ENCODE assay signal across 33 cellular contexts in the genomic region with DNA sequence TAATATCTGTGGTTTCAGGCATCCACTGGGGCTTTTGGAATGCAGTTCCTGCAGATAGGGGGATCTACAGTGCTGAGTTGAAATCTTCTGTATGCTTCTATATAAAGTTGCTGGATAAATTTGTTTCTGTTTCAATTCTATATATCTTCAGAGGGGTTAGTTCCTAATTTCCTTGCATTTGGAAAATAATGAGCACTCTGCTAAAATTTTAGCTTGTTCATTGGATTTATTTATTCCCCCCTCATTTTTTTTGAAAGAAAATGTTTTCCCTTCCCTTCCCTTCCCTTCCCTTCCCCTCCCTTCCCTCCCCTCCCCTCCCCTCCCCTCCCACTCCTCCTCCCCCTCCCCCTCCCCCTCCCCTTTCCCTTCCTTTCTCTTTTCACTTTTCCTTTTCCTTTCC.
"Had no signal": no experiment of that assay in that cellular context is flagged by ENCODE, and none has a peak within 500 bp of the region (broad histone marks: within the 10 kb centered on the region; RNA-seq: fewer than 3 reads in every experiment).

No MANE protein-coding gene starts in this region.

- H3K36me3 ChIP-seq: adrenal gland, ascending aorta, brain microvascular endothelial cell, breast epithelium, cardiac muscle cell had no signal

- H3K9me3 ChIP-seq: adrenal gland, ascending aorta, body of pancreas, breast epithelium had no signal

- H3K4me1 ChIP-seq: adrenal gland, ascending aorta, breast epithelium had no signal

- H3K27ac ChIP-seq: adrenal gland, ascending aorta, body of pancreas, brain microvascular endothelial cell, breast epithelium, cardiac muscle cell had no signal

- DNase-seq: activated effector memory CD4-positive, alpha-beta T cell treated with anti-CD3 and anti-CD28 coated beads, Interleukin-2, amount 50 U/mL, for 16 hours; activated effector memory CD4-positive, alpha-beta T cell treated with Interleukin-2 at 50 U/mL for 16 hours; activated gamma-delta T cell; activated gamma-delta T cell treated with Interleukin-2 at 50 U/mL for 16 hours; activated naive CD4-positive, alpha-beta T cell; activated naive CD4-positive, alpha-beta T cell treated with anti-CD3 and anti-CD28 coated beads for 36 hours; activated naive CD4-positive, alpha-beta T cell treated with anti-CD3 and anti-CD28 coated beads, Interleukin-2, amount 10 ng/mL, durations not matched to agents 7 days and 5 days; activated naive CD4-positive, alpha-beta T cell treated with anti-CD3 and anti-CD28 coated beads, Interleukin-2, amount 50 U/mL, for 16 hours; activated naive CD4-positive, alpha-beta T cell treated with Interleukin-2 at 50 U/mL for 16 hours; activated naive CD8-positive, alpha-beta T cell treated with anti-CD3 and anti-CD28 coated beads for 36 hours; activated naive CD8-positive, alpha-beta T cell treated with anti-CD3 and anti-CD28 coated beads, Interleukin-2, amount 10 ng/mL, durations not matched to agents 7 days and 5 days; activated naive CD8-positive, alpha-beta T cell treated with anti-CD3 and anti-CD28 coated beads, Interleukin-2, amount 50 U/mL, for 24 hours; activated T-cell treated with anti-CD3 and anti-CD28 coated beads, Interleukin-2, amount 50 U/mL, for 24 hours; activated T-cell treated with anti-CD3 and anti-CD28 coated beads, Interleukin-2, amount 50 U/mL, for 4 hours; activated T-cell treated with anti-CD3 and anti-CD28 coated beads, Interleukin-2, amount 50 U/mL, for 48 hours; activated T-cell treated with anti-CD3 and anti-CD28 coated beads, Interleukin-2, amount 50 U/mL, for 72 hours; adrenal gland; amniotic stem cell; amygdala; anterior cingulate cortex; aorta; body of pancreas; brain microvascular endothelial cell; caudate nucleus; central memory CD4-positive, alpha-beta T cell; cerebellar nuclear complex had no signal

- FAIRE-seq: astrocyte, bronchial epithelial cell had no signal

- ATAC-seq: activated naive CD4-positive, alpha-beta T cell treated with anti-CD3 and anti-CD28 coated beads, Interleukin-2, amount 50 U/mL, for 72 hours; activated naive CD8-positive, alpha-beta T cell treated with anti-CD3 and anti-CD28 coated beads, Interleukin-2, amount 50 U/mL, for 24 hours; activated T-cell treated with anti-CD3 and anti-CD28 coated beads, Interleukin-2, amount 50 U/mL, for 4 hours; activated T-cell treated with anti-CD3 and anti-CD28 coated beads, Interleukin-2, amount 50 U/mL, for 72 hours; activated T-helper 17 cell treated with anti-CD3 and anti-CD28 coated beads, Interleukin-2, amount 50 U/mL, for 72 hours; body of pancreas had no signal

- H3K27me3 ChIP-seq: adrenal gland, ascending aorta, body of pancreas, brain microvascular endothelial cell, breast epithelium, cardiac muscle cell had no signal

- H3K4me3 ChIP-seq: adrenal gland, ascending aorta, body of pancreas, breast epithelium, cardiac muscle cell had no signal
